ENCODE assay signal across 2 cellular contexts in the genomic region with DNA sequence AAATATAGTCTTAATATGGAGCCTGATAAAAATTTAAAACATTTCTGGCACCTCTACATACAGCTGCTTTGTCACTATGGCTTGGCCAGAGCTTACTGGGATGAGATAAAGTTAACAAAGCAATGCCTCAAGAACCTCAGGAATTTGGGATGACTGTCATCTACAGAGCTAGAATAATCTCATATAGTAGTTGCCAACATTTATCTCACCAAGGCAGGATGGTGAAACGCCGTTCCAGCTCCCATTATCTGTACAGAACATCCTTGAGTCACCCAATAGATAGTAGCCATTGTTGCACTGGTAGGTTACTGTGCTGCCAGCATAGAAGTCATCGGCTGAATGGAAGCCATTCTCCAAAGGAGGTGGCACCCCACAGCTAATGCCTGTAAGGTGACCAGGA.
A peak's percentile ranks its signal among the peaks of the same experiment; 100 is the strongest.
TF ChIP-seq lines count a peak whose summit lies in the region.

No MANE protein-coding gene starts in this region.

TF ChIP-seq in K562, 482 proteins besides CTCF, POLR2A, EP300 and RAD21 (continued from another document and continues in another):
- TF ChIP-seq CSDE1 (IDR thresholded peaks at IDR 0.05): no peak
- TF ChIP-seq TAF9B (IDR thresholded peaks at IDR 0.05; ENCODE audit: partially characterized antibody): no peak
- TF ChIP-seq ELF1 (tag; IDR thresholded peaks at IDR 0.05): no peak
- TF ChIP-seq SRF (CRISPR knock-in tag; IDR thresholded peaks at IDR 0.05): no peak
- no peak for TF ChIP-seq ASH1L (IDR thresholded peaks at IDR 0.05; ENCODE audit: borderline replicate concordance, low read depth, partially characterized antibody)
- TF ChIP-seq, protein P1, sequence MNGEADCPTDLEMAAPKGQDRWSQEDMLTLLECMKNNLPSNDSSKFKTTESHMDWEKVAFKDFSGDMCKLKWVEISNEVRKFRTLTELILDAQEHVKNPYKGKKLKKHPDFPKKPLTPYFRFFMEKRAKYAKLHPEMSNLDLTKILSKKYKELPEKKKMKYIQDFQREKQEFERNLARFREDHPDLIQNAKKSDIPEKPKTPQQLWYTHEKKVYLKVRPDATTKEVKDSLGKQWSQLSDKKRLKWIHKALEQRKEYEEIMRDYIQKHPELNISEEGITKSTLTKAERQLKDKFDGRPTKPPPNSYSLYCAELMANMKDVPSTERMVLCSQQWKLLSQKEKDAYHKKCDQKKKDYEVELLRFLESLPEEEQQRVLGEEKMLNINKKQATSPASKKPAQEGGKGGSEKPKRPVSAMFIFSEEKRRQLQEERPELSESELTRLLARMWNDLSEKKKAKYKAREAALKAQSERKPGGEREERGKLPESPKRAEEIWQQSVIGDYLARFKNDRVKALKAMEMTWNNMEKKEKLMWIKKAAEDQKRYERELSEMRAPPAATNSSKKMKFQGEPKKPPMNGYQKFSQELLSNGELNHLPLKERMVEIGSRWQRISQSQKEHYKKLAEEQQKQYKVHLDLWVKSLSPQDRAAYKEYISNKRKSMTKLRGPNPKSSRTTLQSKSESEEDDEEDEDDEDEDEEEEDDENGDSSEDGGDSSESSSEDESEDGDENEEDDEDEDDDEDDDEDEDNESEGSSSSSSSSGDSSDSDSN (IDR thresholded peaks at IDR 0.05; ENCODE audit: borderline replicate concordance in 1 of 2, low read depth in 2 of 2, low read length in 2 of 2): no peak
- TF ChIP-seq, protein P2, sequence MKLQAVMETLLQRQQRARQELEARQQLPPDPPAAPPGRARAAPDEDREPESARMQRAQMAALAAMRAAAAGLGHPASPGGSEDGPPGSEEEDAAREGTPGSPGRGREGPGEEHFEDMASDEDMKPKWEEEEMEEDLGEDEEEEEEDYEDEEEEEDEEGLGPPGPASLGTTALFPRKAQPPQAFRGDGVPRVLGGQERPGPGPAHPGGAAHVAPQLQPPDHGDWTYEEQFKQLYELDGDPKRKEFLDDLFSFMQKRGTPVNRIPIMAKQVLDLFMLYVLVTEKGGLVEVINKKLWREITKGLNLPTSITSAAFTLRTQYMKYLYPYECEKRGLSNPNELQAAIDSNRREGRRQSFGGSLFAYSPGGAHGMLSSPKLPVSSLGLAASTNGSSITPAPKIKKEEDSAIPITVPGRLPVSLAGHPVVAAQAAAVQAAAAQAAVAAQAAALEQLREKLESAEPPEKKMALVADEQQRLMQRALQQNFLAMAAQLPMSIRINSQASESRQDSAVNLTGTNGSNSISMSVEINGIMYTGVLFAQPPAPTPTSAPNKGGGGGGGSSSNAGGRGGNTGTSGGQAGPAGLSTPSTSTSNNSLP (IDR thresholded peaks at IDR 0.05; ENCODE audit: borderline replicate concordance, low read depth, low read length): 0 out of 2 replicates have a peak, but pooled peaks have one; percentile 15
- TF ChIP-seq KDM1A (IDR thresholded peaks at IDR 0.05): peak; percentile 80 to 81
- TF ChIP-seq STAT5A (IDR thresholded peaks at IDR 0.05; ENCODE audit: borderline replicate concordance, low read length): peak; percentile 53; the same call in 1 of the 2 replicates
- no peak for TF ChIP-seq MAFF (IDR thresholded peaks at IDR 0.05; ENCODE audit: low read length)
- TF ChIP-seq, protein P3, sequence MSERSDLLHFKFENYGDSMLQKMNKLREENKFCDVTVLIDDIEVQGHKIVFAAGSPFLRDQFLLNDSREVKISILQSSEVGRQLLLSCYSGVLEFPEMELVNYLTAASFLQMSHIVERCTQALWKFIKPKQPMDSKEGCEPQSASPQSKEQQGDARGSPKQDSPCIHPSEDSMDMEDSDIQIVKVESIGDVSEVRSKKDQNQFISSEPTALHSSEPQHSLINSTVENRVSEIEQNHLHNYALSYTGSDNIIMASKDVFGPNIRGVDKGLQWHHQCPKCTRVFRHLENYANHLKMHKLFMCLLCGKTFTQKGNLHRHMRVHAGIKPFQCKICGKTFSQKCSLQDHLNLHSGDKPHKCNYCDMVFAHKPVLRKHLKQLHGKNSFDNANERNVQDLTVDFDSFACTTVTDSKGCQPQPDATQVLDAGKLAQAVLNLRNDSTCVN (CRISPR knock-in tag; IDR thresholded peaks at IDR 0.05): no peak
- no peak for TF ChIP-seq HNRNPL (IDR thresholded peaks at IDR 0.05; ENCODE audit: low read depth, low read length)
- TF ChIP-seq HSF4 (CRISPR knock-in tag; IDR thresholded peaks at IDR 0.05; ENCODE audit: borderline replicate concordance): no peak
- TF ChIP-seq DNMT1 (IDR thresholded peaks at IDR 0.05): no peak
- TF ChIP-seq PRMT5 (CRISPR knock-in tag; IDR thresholded peaks at IDR 0.05): no peak
- TF ChIP-seq BMI1 (IDR thresholded peaks at IDR 0.05; ENCODE audit: low read length): no peak
- no peak for TF ChIP-seq EGR1 (conservative IDR thresholded peaks at IDR 0.05)
- TF ChIP-seq CEBPB (tag; IDR thresholded peaks at IDR 0.05): no peak
- no peak for TF ChIP-seq COPS2 (conservative IDR thresholded peaks at IDR 0.05)
- no peak for TF ChIP-seq MLLT1 (IDR thresholded peaks at IDR 0.05)
- TF ChIP-seq HNRNPK (IDR thresholded peaks at IDR 0.05; ENCODE audit: low read depth, low read length, poor library complexity, severe bottlenecking): no peak
- no peak for TF ChIP-seq GABPB2 (CRISPR knock-in tag; conservative IDR thresholded peaks at IDR 0.05)
- TF ChIP-seq SREBF1 (IDR thresholded peaks at IDR 0.05; ENCODE audit: borderline replicate concordance, low read depth, low read length): no peak
- TF ChIP-seq FUS (optimal IDR thresholded peaks at IDR 0.05; ENCODE audit: low read depth, low read length): no peak

TF ChIP-seq in SK-N-SH, 30 proteins besides CTCF, POLR2A, EP300 and RAD21:
- TF ChIP-seq, protein P4, sequence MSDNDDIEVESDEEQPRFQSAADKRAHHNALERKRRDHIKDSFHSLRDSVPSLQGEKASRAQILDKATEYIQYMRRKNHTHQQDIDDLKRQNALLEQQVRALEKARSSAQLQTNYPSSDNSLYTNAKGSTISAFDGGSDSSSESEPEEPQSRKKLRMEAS (IDR thresholded peaks at IDR 0.05; ENCODE audit: low read depth): no peak
- TF ChIP-seq EZH2phosphoT487 (IDR thresholded peaks at IDR 0.05; ENCODE audit: borderline replicate concordance, low read depth) (no peak), ELF1 (IDR thresholded peaks at IDR 0.05) (no peak)
- TF ChIP-seq, protein P5, sequence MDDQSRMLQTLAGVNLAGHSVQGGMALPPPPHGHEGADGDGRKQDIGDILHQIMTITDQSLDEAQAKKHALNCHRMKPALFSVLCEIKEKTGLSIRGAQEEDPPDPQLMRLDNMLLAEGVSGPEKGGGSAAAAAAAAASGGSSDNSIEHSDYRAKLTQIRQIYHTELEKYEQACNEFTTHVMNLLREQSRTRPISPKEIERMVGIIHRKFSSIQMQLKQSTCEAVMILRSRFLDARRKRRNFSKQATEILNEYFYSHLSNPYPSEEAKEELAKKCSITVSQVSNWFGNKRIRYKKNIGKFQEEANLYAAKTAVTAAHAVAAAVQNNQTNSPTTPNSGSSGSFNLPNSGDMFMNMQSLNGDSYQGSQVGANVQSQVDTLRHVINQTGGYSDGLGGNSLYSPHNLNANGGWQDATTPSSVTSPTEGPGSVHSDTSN (IDR thresholded peaks at IDR 0.05): no peak
